In the genomic region with DNA sequence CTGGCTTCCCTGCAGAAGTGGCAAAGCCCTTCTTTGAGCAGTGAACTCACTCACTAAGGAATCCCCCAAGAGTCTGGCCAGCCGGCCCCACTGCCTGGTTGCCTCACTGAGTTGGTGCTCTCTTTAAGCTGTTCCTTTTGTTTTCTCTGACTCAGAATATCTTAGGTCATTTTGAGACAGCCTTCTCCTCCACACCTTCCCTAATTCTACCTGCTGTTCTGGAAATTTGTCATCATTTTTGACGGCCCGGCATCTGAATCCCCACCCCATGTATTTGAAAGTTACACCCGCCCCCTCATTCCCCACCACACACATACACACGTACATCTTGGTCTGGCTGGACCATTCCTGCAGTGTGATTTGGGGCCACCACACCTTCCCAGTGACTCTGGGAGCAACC, we compare ENCODE assay signal across 19 cellular contexts. TPM values are rescaled to one million over a fixed set of nuclear protein-coding genes. Genes with fewer than 3 reads are reported as not detected.
DNase-seq lines count a peak whose midpoint lies in the region; ATAC-seq and TF ChIP-seq lines count a peak whose summit lies in the region.
"Had no signal": no experiment of that assay in that cellular context is flagged by ENCODE, and none has a peak within 500 bp of the region (broad histone marks: within the 10 kb centered on the region; RNA-seq: fewer than 3 reads in every experiment).

No MANE protein-coding gene starts in this region.

- BruUV-seq in PC-3 (replicated peaks; lab: Mats Ljungman, UMichigan), result no TSS peak

- H3K36me3 Mint-ChIP-seq in osteocyte (ENCODE audit: unreplicated experiment), result no peaks in the 10 kb centered on the region
- no peaks in the 10 kb centered on the region for H3K36me3 Mint-ChIP-seq in naive thymus-derived CD4-positive, alpha-beta T cell
- H3K36me3 Mint-ChIP-seq: natural killer cell treated with Interleukin-12 subunit alpha and Interleukin-12 subunit beta and Interleukin-15 and Interleukin-18, amount 100 ng/mL, for 72 hours had no signal

- DNase-seq in AG20443 (ENCODE audit: low spot score) (peak; percentile 38), PC-3 (peak; percentile 52), epithelial cell of prostate (ENCODE audit: low read depth, low spot score) (peak; percentile 53), osteocyte (ENCODE audit: extremely low spot score, unreplicated experiment) (no peak), MV-4-11 (lab: John Stamatoyannopoulos, UW) (no peak), putamen (ENCODE audit: low spot score) (no peak)
- no peak for DNase-seq in naive thymus-derived CD4-positive, alpha-beta T cell
- DNase-seq: activated CD8-positive, alpha-beta T cell treated with anti-CD3 and anti-CD28 coated beads for 36 hours; activated effector memory CD4-positive, alpha-beta T cell treated with Interleukin-2 at 50 U/mL for 16 hours; Caco-2; effector memory CD8-positive, alpha-beta T cell; Kasumi-1; NCI-H1694 treated with DMSO at 0.1 percent for 48 hours; NCI-H748 treated with DMSO at 0.1 percent for 48 hours; right lobe of liver had no signal

- TF ChIP-seq CTCF in PC-3 (conservative IDR thresholded peaks at IDR 0.05; ENCODE audit: low read depth, low read length), result no peak
- no peak for TF ChIP-seq CTCF in osteocyte (IDR thresholded peaks at IDR 0.05)

- peaks cover 37% of the 10 kb centered on the region for H3K4me1 Mint-ChIP-seq in osteocyte (ENCODE audit: unreplicated experiment)
- H3K4me1 Mint-ChIP-seq in naive thymus-derived CD4-positive, alpha-beta T cell, result no peaks in the 10 kb centered on the region

- intact Hi-C loops in PC-3 (cut with micrococcal nuclease), result loop anchor here (2.0 kb wide), 2 partner anchors 25 to 33 kb away; no protein-coding TSS in a partner anchor
- intact Hi-C loops in naive thymus-derived CD4-positive, alpha-beta T cell (cut with micrococcal nuclease), result no loop called here

- peak overlapping the region; percentile 34; the same call in 1 of the 2 replicates for H2AFZ ChIP-seq in PC-3 (ENCODE audit: low read length)

- H3K9me3 Mint-ChIP-seq in osteocyte (ENCODE audit: unreplicated experiment), result no peaks in the 10 kb centered on the region
- no peaks in the 10 kb centered on the region for H3K9me3 Mint-ChIP-seq in naive thymus-derived CD4-positive, alpha-beta T cell
- H3K9me3 Mint-ChIP-seq: activated CD8-positive, alpha-beta T cell treated with anti-CD3 and anti-CD28 coated beads for 36 hours; effector memory CD8-positive, alpha-beta T cell; natural killer cell treated with Interleukin-12 subunit alpha and Interleukin-12 subunit beta and Interleukin-15 and Interleukin-18, amount 100 ng/mL, for 72 hours had no signal

- H3K9me3 ChIP-seq in PC-3 (ENCODE audit: low read length), result no peaks in the 10 kb centered on the region
- no peaks in the 10 kb centered on the region for H3K9me3 ChIP-seq in naive thymus-derived CD4-positive, alpha-beta T cell (ENCODE audit: control insufficient read depth in 2 of 3, low read length in 3 of 3)
- H3K9me3 ChIP-seq: body of pancreas, Caco-2, right lobe of liver had no signal

- peak overlapping the region; percentile 91 for H3K27ac Mint-ChIP-seq in osteocyte (ENCODE audit: unreplicated experiment)
- H3K27ac Mint-ChIP-seq in naive thymus-derived CD4-positive, alpha-beta T cell, result no peak overlapping the region
- H3K27ac Mint-ChIP-seq: activated CD8-positive, alpha-beta T cell treated with anti-CD3 and anti-CD28 coated beads for 36 hours; effector memory CD8-positive, alpha-beta T cell; natural killer cell treated with Interleukin-12 subunit alpha and Interleukin-12 subunit beta and Interleukin-15 and Interleukin-18, amount 100 ng/mL, for 72 hours had no signal

- no peaks in the 10 kb centered on the region for H4K20me1 ChIP-seq in PC-3 (ENCODE audit: low read length)

- peak overlapping the region; percentile 57 for H3K4me2 ChIP-seq in PC-3 (ENCODE audit: low read length)

- no peaks in the 10 kb centered on the region for H3K79me2 ChIP-seq in PC-3 (ENCODE audit: low read length)

- ATAC-seq in PC-3, result peak; percentile 23
- no peak for ATAC-seq in GM18517 (IDR thresholded peaks at IDR 0.05; ENCODE audit: unreplicated experiment)
- no peak for ATAC-seq in naive thymus-derived CD4-positive, alpha-beta T cell
- ATAC-seq: activated CD8-positive, alpha-beta T cell treated with anti-CD3 and anti-CD28 coated beads for 36 hours; effector memory CD8-positive, alpha-beta T cell; left lobe of liver; natural killer cell treated with Interleukin-12 subunit alpha and Interleukin-12 subunit beta and Interleukin-15 and Interleukin-18, amount 100 ng/mL, for 72 hours had no signal

- no peaks in the 10 kb centered on the region for H3K9me2 ChIP-seq in PC-3 (replicated peaks; ENCODE audit: low read length)

- no peaks in the 10 kb centered on the region for H3K27me3 Mint-ChIP-seq in osteocyte (ENCODE audit: unreplicated experiment)
- H3K27me3 Mint-ChIP-seq in naive thymus-derived CD4-positive, alpha-beta T cell, result peaks cover 0 to 34% (median 8%) of the 10 kb centered on the region in 5 donors

- no peak overlapping the region for H3K4me3 Mint-ChIP-seq in osteocyte (ENCODE audit: unreplicated experiment)
- H3K4me3 Mint-ChIP-seq in naive thymus-derived CD4-positive, alpha-beta T cell, result no peak overlapping the region
- H3K4me3 Mint-ChIP-seq: activated CD8-positive, alpha-beta T cell treated with anti-CD3 and anti-CD28 coated beads for 36 hours; effector memory CD8-positive, alpha-beta T cell; natural killer cell treated with Interleukin-12 subunit alpha and Interleukin-12 subunit beta and Interleukin-15 and Interleukin-18, amount 100 ng/mL, for 72 hours had no signal

- no peaks in the 10 kb centered on the region for H3K36me3 ChIP-seq in PC-3 (ENCODE audit: low read depth, low read length)
- no peaks in the 10 kb centered on the region for H3K36me3 ChIP-seq in naive thymus-derived CD4-positive, alpha-beta T cell (ENCODE audit: control insufficient read depth in 2 of 3, insufficient read depth in 3 of 3, low read length in 3 of 3)
- H3K36me3 ChIP-seq: right lobe of liver had no signal

- peak overlapping the region; percentile 71 for H3K9ac ChIP-seq in PC-3 (ENCODE audit: low read length)

- no peaks in the 10 kb centered on the region for H3K27me3 ChIP-seq in PC-3 (ENCODE audit: low read length)
- H3K27me3 ChIP-seq in naive thymus-derived CD4-positive, alpha-beta T cell (ENCODE audit: control insufficient read depth in 2 of 2, insufficient read depth in 2 of 2, low read length in 2 of 2), result no peaks in the 10 kb centered on the region
- H3K27me3 ChIP-seq: body of pancreas, right lobe of liver had no signal

- POLR2A ChIA-PET in PC-3 (lab: Charles Lee; ENCODE audit: unreplicated experiment), result interaction anchor here (0.6 to 0.7 kb wide), 4 partner anchors 23 to 602 kb away, joined by 3 to 5 read pairs (median 4); no protein-coding TSS in a partner anchor
- POLR2A ChIA-PET in naive thymus-derived CD4-positive, alpha-beta T cell (lab: Charles Lee), result no interaction called here

- H3K4me1 ChIP-seq in PC-3 (ENCODE audit: insufficient read depth, low read length), result peaks cover 28% of the 10 kb centered on the region
- no peaks in the 10 kb centered on the region for H3K4me1 ChIP-seq in naive thymus-derived CD4-positive, alpha-beta T cell (ENCODE audit: control insufficient read depth in 2 of 2, insufficient read depth in 2 of 2, low read length in 2 of 2)
- H3K4me1 ChIP-seq: body of pancreas, Caco-2, right lobe of liver had no signal

- H3K4me3 ChIP-seq in PC-3 (ENCODE audit: low read length), result peak overlapping the region; percentile 29; the same call in 1 of the 2 replicates
- H3K4me3 ChIP-seq in naive thymus-derived CD4-positive, alpha-beta T cell (ENCODE audit: low read length), result no peak overlapping the region
- H3K4me3 ChIP-seq: body of pancreas, right lobe of liver had no signal

- H3K27ac ChIP-seq in PC-3 (ENCODE audit: low read length) (peak overlapping the region; percentile 100), epithelial cell of prostate (peak overlapping the region; percentile 71)
- H3K27ac ChIP-seq in naive thymus-derived CD4-positive, alpha-beta T cell (ENCODE audit: low read depth, low read length), result no peak overlapping the region
- H3K27ac ChIP-seq: body of pancreas, right lobe of liver had no signal

- CTCF ChIA-PET in PC-3 (lab: Charles Lee), result interaction anchor here (1.2 to 2.3 kb wide), 2 partner anchors 11 to 69 kb away, joined by 7 to 13 read pairs; no protein-coding TSS in a partner anchor
- CTCF ChIA-PET in naive thymus-derived CD4-positive, alpha-beta T cell (lab: Charles Lee), result no interaction called here

- H3F3A ChIP-seq in PC-3 (ENCODE audit: low read length, unreplicated experiment), result peaks cover 6% of the 10 kb centered on the region

RNA-seq across cellular contexts. Expression of a gene that starts 41.8 kb away (rescaled TPM):
- 1.5 and 9.7 TPM in 2 replicates for total RNA-seq in PC-3 (2014; rRNA removed)
- total RNA-seq in osteocyte, result 0.73 and 1.5 TPM in 2 replicates
- not detected for total RNA-seq in naive thymus-derived CD4-positive, alpha-beta T cell
- polyA plus RNA-seq in naive thymus-derived CD4-positive, alpha-beta T cell, result not detected
- total RNA-seq: activated CD8-positive, alpha-beta T cell treated with anti-CD3 and anti-CD28 coated beads for 36 hours; Caco-2; natural killer cell treated with Interleukin-12 subunit alpha and Interleukin-12 subunit beta and Interleukin-15 and Interleukin-18, amount 100 ng/mL, for 72 hours had no signal

Comparison
In these comparisons a context has a peak if more than half of its experiments do, and no peak if none do; other contexts are left out.
1. DNase-seq: peak in AG20443 (single experiment), PC-3 (single experiment) and epithelial cell of prostate (single experiment); none in osteocyte (single experiment), MV-4-11 (single experiment), naive thymus-derived CD4-positive, alpha-beta T cell (0 of 9) and putamen (single experiment).